18 cellular contexts compared by ENCODE assay signal in the genomic region with DNA sequence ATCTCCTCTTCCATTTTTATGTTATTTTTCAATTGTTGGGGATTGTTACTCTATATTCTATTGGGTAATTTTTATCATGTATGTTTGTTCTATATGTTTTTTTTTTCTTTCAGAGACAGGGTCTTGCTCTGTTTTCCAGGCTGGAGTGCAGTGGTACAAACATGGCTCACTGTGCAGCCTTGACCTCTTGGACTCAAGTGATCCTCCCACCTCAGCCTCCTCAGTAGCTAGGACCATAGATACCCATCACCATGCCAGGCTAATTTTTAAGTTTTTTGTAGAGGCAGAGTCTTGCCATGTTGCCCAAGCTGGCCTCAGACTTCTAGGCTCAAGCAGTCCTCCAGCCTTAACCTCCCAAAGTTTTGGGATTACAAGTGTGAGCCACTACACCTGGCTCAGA.
DNase-seq lines count a peak whose midpoint lies in the region; ATAC-seq and TF ChIP-seq lines count a peak whose summit lies in the region.
"Had no signal": no experiment of that assay in that cellular context is flagged by ENCODE, and none has a peak within 500 bp of the region (broad histone marks: within the 10 kb centered on the region; RNA-seq: fewer than 3 reads in every experiment).

No MANE protein-coding gene starts in this region.

- intact Hi-C loops in left ventricle myocardium inferior (cut with micrococcal nuclease): no loop called here
- intact Hi-C loops in Right ventricle myocardium superior (cut with DNase I): no loop called here

- no peak for TF ChIP-seq CTCF in left ventricle myocardium inferior (IDR thresholded peaks at IDR 0.05; ENCODE audit: borderline replicate concordance)
- TF ChIP-seq CTCF in RWPE1 (conservative IDR thresholded peaks at IDR 0.05; ENCODE audit: low read depth): no peak
- no peak for TF ChIP-seq CTCF in chondrocyte (IDR thresholded peaks at IDR 0.05)
- no peak for TF ChIP-seq CTCF in thoracic aorta (IDR thresholded peaks at IDR 0.05)

- no peaks in the 10 kb centered on the region for H3K9me3 ChIP-seq in left ventricle myocardium inferior (replicated peaks)
- H3K9me3 ChIP-seq in thoracic aorta: no peaks in the 10 kb centered on the region
- H3K9me3 ChIP-seq: A549, SK-N-SH had no signal

- H3K9me3 Mint-ChIP-seq in chondrocyte (ENCODE audit: low read depth): peaks cover 6% of the 10 kb centered on the region
- H3K9me3 Mint-ChIP-seq: H9 had no signal

- CTCF ChIA-PET in RWPE1 (lab: Yijun Ruan, JAX): interaction anchor here (0.6 kb wide), 1 partner anchor 318 kb away, joined by 3 read pairs; no protein-coding TSS in a partner anchor

- peak overlapping the region; percentile 82 for H3K27ac ChIP-seq in left ventricle myocardium inferior (replicated peaks)
- H3K27ac ChIP-seq in RWPE1: peak overlapping the region; percentile 35; the same call in 1 of the 2 replicates
- peak overlapping the region; percentile 56 to 59 for H3K27ac ChIP-seq in thoracic aorta
- H3K27ac ChIP-seq: A549 had no signal

- H3K4me3 ChIP-seq in left ventricle myocardium inferior: no peak overlapping the region
- H3K4me3 ChIP-seq in thoracic aorta: no peak overlapping the region
- H3K4me3 ChIP-seq: A549, MG63 had no signal

- DNase-seq in left ventricle myocardium inferior: no peak
- no peak for DNase-seq in Right ventricle myocardium superior
- no peak for DNase-seq in RWPE1 (ENCODE audit: low spot score)
- DNase-seq in chondrocyte (ENCODE audit: low spot score): no peak
- DNase-seq in thoracic aorta (ENCODE audit: low spot score): no peak
- no peak for DNase-seq in H4 (ENCODE audit: low spot score)
- DNase-seq in NCI-H1436 (lab: John Stamatoyannopoulos, UW): no peak
- DNase-seq: C1 segment of cervical spinal cord; CD4-positive, alpha-beta memory T cell; COR-L47; H9; MG63; NCI-H1105 treated with DMSO at 0.1 percent for 48 hours; NCI-H2029; NCI-H526; RPMI8226; SK-N-SH had no signal

- peaks cover 71% of the 10 kb centered on the region for H3K4me1 ChIP-seq in left ventricle myocardium inferior
- peaks cover 26 to 73% of the 10 kb centered on the region in 2 donors for H3K4me1 ChIP-seq in thoracic aorta (ENCODE audit: control insufficient read depth in 1 of 2, low read depth in 2 of 2)

- H3K27me3 ChIP-seq in left ventricle myocardium inferior (ENCODE audit: low read depth) (no peaks in the 10 kb centered on the region), thoracic aorta (replicated peaks; ENCODE audit: insufficient read depth) (no peaks in the 10 kb centered on the region)
- H3K27me3 ChIP-seq: MG63 had no signal

- no peak for ATAC-seq in Right ventricle myocardium superior (ENCODE audit: poor library complexity)
- no peak for ATAC-seq in thoracic aorta (ENCODE audit: insufficient number of reproducible peaks, low FRiP score, low read depth)
- ATAC-seq: A549 had no signal

- H3K36me3 ChIP-seq in left ventricle myocardium inferior: peaks cover 3% of the 10 kb centered on the region
- no peaks in the 10 kb centered on the region for H3K36me3 ChIP-seq in thoracic aorta

- H3K4me1 Mint-ChIP-seq in chondrocyte (ENCODE audit: low read depth): peaks cover 62% of the 10 kb centered on the region
- H3K4me1 Mint-ChIP-seq: H9 had no signal

- no peaks in the 10 kb centered on the region for H3K36me3 Mint-ChIP-seq in chondrocyte (ENCODE audit: low read depth)

- H3K27ac Mint-ChIP-seq in chondrocyte (ENCODE audit: unreplicated experiment): peak overlapping the region; percentile 70
- H3K27ac Mint-ChIP-seq: CD4-positive, alpha-beta memory T cell; H9 had no signal

- H3K4me3 Mint-ChIP-seq in chondrocyte (ENCODE audit: unreplicated experiment): no peak overlapping the region
- H3K4me3 Mint-ChIP-seq: CD4-positive, alpha-beta memory T cell; H9 had no signal

- POLR2A ChIA-PET in RWPE1 (lab: Yijun Ruan, JAX; ENCODE audit: low non-redundant PET): no interaction called here

- H3K27me3 Mint-ChIP-seq in chondrocyte (ENCODE audit: low read depth): no peaks in the 10 kb centered on the region
- H3K27me3 Mint-ChIP-seq: CD4-positive, alpha-beta memory T cell had no signal
